Comparison of ENCODE assay signal across 19 cellular contexts in the genomic region with DNA sequence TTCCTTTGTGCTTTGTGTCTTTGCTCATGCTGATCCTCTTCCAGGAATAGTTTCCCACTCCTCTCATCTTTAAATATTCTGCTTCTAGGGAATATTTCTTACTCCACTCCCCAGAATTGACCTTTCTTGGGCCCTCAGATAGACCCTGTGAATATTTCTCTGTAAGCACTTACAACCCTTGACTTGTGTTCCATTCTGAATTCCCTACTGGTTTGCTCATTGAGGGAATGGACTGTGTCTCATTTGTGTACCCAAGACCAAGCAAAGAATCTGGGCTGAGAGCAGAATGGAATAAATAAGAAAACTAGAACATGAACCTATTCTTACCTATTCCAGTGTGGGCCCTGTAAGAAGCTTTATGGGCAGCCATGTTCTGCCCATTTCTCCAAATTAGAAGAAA.
DNase-seq lines count a peak whose midpoint lies in the region; ATAC-seq and TF ChIP-seq lines count a peak whose summit lies in the region.
"Had no signal": no experiment of that assay in that cellular context is flagged by ENCODE, and none has a peak within 500 bp of the region (broad histone marks: within the 10 kb centered on the region; RNA-seq: fewer than 3 reads in every experiment).

No MANE protein-coding gene starts in this region.

- H3K4me1 ChIP-seq in upper lobe of right lung (peaks cover 19% of the 10 kb centered on the region), psoas muscle (no peaks in the 10 kb centered on the region)

- no peaks in the 10 kb centered on the region for H3K27me3 Mint-ChIP-seq in activated naive CD8-positive, alpha-beta T cell treated with anti-CD3 and anti-CD28 coated beads, Interleukin-2, amount 50 U/mL, for 24 hours
- H3K27me3 Mint-ChIP-seq in activated naive CD8-positive, alpha-beta T cell treated with anti-CD3 and anti-CD28 coated beads for 36 hours = no peaks in the 10 kb centered on the region
- H3K27me3 Mint-ChIP-seq in endothelial cell (ENCODE audit: unreplicated experiment) (no peaks in the 10 kb centered on the region), nephron (ENCODE audit: low read depth) (no peaks in the 10 kb centered on the region)
- H3K27me3 Mint-ChIP-seq: activated naive CD8-positive, alpha-beta T cell; activated T-cell treated with anti-CD3 and anti-CD28 coated beads, Interleukin-2, amount 50 U/mL, for 24 hours; naive B cell had no signal

- peak overlapping the region; percentile 48 for H3K27ac ChIP-seq in upper lobe of right lung
- no peak overlapping the region for H3K27ac ChIP-seq in psoas muscle
- H3K27ac ChIP-seq: epithelial cell of prostate had no signal

- no peak overlapping the region for H3K4me3 Mint-ChIP-seq in activated naive CD8-positive, alpha-beta T cell treated with anti-CD3 and anti-CD28 coated beads, Interleukin-2, amount 50 U/mL, for 24 hours
- H3K4me3 Mint-ChIP-seq in activated naive CD8-positive, alpha-beta T cell treated with anti-CD3 and anti-CD28 coated beads for 36 hours = no peak overlapping the region
- H3K4me3 Mint-ChIP-seq in endothelial cell (ENCODE audit: unreplicated experiment) (peak overlapping the region; percentile 4), nephron (no peak overlapping the region)
- H3K4me3 Mint-ChIP-seq: activated naive CD8-positive, alpha-beta T cell; activated T-cell treated with anti-CD3 and anti-CD28 coated beads, Interleukin-2, amount 50 U/mL, for 24 hours; naive B cell had no signal

- H3K4me3 ChIP-seq in upper lobe of right lung (no peak overlapping the region), psoas muscle (no peak overlapping the region)
- H3K4me3 ChIP-seq: GM12878, HAP-1 had no signal

- H3K9me3 Mint-ChIP-seq in activated naive CD8-positive, alpha-beta T cell treated with anti-CD3 and anti-CD28 coated beads, Interleukin-2, amount 50 U/mL, for 24 hours = peaks cover 14% of the 10 kb centered on the region
- H3K9me3 Mint-ChIP-seq in activated naive CD8-positive, alpha-beta T cell treated with anti-CD3 and anti-CD28 coated beads for 36 hours = peaks cover 10% of the 10 kb centered on the region
- H3K9me3 Mint-ChIP-seq in endothelial cell (ENCODE audit: unreplicated experiment) (no peaks in the 10 kb centered on the region), nephron (peaks cover 26% of the 10 kb centered on the region)

- no peak for ATAC-seq in activated naive CD8-positive, alpha-beta T cell treated with anti-CD3 and anti-CD28 coated beads, Interleukin-2, amount 50 U/mL, for 24 hours
- ATAC-seq in upper lobe of right lung (no peak), psoas muscle (no peak)
- ATAC-seq: GM12878 had no signal

- peaks cover 6% of the 10 kb centered on the region for H3K4me1 Mint-ChIP-seq in activated naive CD8-positive, alpha-beta T cell treated with anti-CD3 and anti-CD28 coated beads, Interleukin-2, amount 50 U/mL, for 24 hours
- H3K4me1 Mint-ChIP-seq in activated naive CD8-positive, alpha-beta T cell treated with anti-CD3 and anti-CD28 coated beads for 36 hours = peaks cover 6% of the 10 kb centered on the region
- H3K4me1 Mint-ChIP-seq in endothelial cell (ENCODE audit: unreplicated experiment) = no peaks in the 10 kb centered on the region
- H3K4me1 Mint-ChIP-seq in nephron = peaks cover 40% of the 10 kb centered on the region
- H3K4me1 Mint-ChIP-seq: naive B cell had no signal

- TF ChIP-seq CTCF in endothelial cell (IDR thresholded peaks at IDR 0.05; ENCODE audit: unreplicated experiment) (no peak), nephron (IDR thresholded peaks at IDR 0.05; ENCODE audit: unreplicated experiment in 3 of 3) (no peak), upper lobe of right lung (IDR thresholded peaks at IDR 0.05) (no peak), psoas muscle (IDR thresholded peaks at IDR 0.05) (no peak)

- H3K36me3 ChIP-seq in upper lobe of right lung = no peaks in the 10 kb centered on the region
- H3K36me3 ChIP-seq in psoas muscle (ENCODE audit: insufficient read depth in 1 of 2, low read depth in 1 of 2) = no peaks in the 10 kb centered on the region
- H3K36me3 ChIP-seq: HAP-1 had no signal

- intact Hi-C loops in upper lobe of right lung (cut with DNase I) = no loop called here
- intact Hi-C loops in psoas muscle (cut with DNase I) = no loop called here

- H3K36me3 Mint-ChIP-seq in activated naive CD8-positive, alpha-beta T cell treated with anti-CD3 and anti-CD28 coated beads, Interleukin-2, amount 50 U/mL, for 24 hours (ENCODE audit: low read depth) = peaks cover 34% of the 10 kb centered on the region
- peaks cover 45% of the 10 kb centered on the region for H3K36me3 Mint-ChIP-seq in activated naive CD8-positive, alpha-beta T cell treated with anti-CD3 and anti-CD28 coated beads for 36 hours
- H3K36me3 Mint-ChIP-seq in endothelial cell (ENCODE audit: low read depth, unreplicated experiment) (peaks cover 74% of the 10 kb centered on the region), nephron (ENCODE audit: low read depth) (peaks cover 56% of the 10 kb centered on the region)

- peak overlapping the region; percentile 40 for H3K27ac Mint-ChIP-seq in activated naive CD8-positive, alpha-beta T cell treated with anti-CD3 and anti-CD28 coated beads, Interleukin-2, amount 50 U/mL, for 24 hours
- no peak overlapping the region for H3K27ac Mint-ChIP-seq in activated naive CD8-positive, alpha-beta T cell treated with anti-CD3 and anti-CD28 coated beads for 36 hours
- H3K27ac Mint-ChIP-seq in endothelial cell (ENCODE audit: unreplicated experiment) (no peak overlapping the region), nephron (peak overlapping the region in 2 of 3 experiments; percentile 66 to 84)
- H3K27ac Mint-ChIP-seq: activated naive CD8-positive, alpha-beta T cell; activated T-cell treated with anti-CD3 and anti-CD28 coated beads, Interleukin-2, amount 50 U/mL, for 24 hours had no signal

- DNase-seq in activated naive CD8-positive, alpha-beta T cell treated with anti-CD3 and anti-CD28 coated beads, Interleukin-2, amount 50 U/mL, for 24 hours = no peak
- DNase-seq in activated naive CD8-positive, alpha-beta T cell treated with anti-CD3 and anti-CD28 coated beads for 36 hours = no peak
- DNase-seq in endothelial cell (ENCODE audit: low spot score) = no peak
- DNase-seq in upper lobe of right lung = no peak
- no peak for DNase-seq in NCI-H2196 treated with DMSO at 0.1 percent for 48 hours (lab: John Stamatoyannopoulos, UW; ENCODE audit: unreplicated experiment)
- no peak for DNase-seq in DMS 273 treated with DMSO at 0.1 percent for 48 hours (lab: John Stamatoyannopoulos, UW)
- no peak for DNase-seq in psoas muscle
- DNase-seq: 8988T; activated CD4-positive, alpha-beta T cell treated with anti-CD3 and anti-CD28 coated beads, Interleukin-2, amount 50 U/mL, for 1 hour; activated T-cell treated with anti-CD3 and anti-CD28 coated beads, Interleukin-2, amount 50 U/mL, for 24 hours; head of caudate nucleus; naive B cell; NCI-H1694 treated with DMSO at 0.1 percent for 48 hours; NCI-H524 had no signal

- H3K27me3 ChIP-seq in upper lobe of right lung = no peaks in the 10 kb centered on the region
- H3K27me3 ChIP-seq in psoas muscle (ENCODE audit: insufficient read depth in 3 of 3, low read length in 2 of 3) = no peaks in the 10 kb centered on the region

- H3K9me3 ChIP-seq in upper lobe of right lung (peaks cover 4% of the 10 kb centered on the region), psoas muscle (peaks cover 14% of the 10 kb centered on the region)

Comparison
In these comparisons a context has a peak if more than half of its experiments do, and no peak if none do; other contexts are left out.
1. H3K27ac Mint-ChIP-seq: peak in activated naive CD8-positive, alpha-beta T cell treated with anti-CD3 and anti-CD28 coated beads, Interleukin-2, amount 50 U/mL, for 24 hours (single experiment) and nephron (2 of 3); none in activated naive CD8-positive, alpha-beta T cell treated with anti-CD3 and anti-CD28 coated beads for 36 hours (single experiment) and endothelial cell (single experiment).